8 cellular contexts compared by ENCODE assay signal in genomic region chr16:31107465-31107867, GRCh38. TPM values are rescaled to one million over a fixed set of nuclear protein-coding genes. Genes with fewer than 3 reads are reported as not detected.
DNase-seq lines count a peak whose midpoint lies in the region; ATAC-seq and TF ChIP-seq lines count a peak whose summit lies in the region.

No MANE protein-coding gene starts in this region.

- TF ChIP-seq POLR2A in erythroblast (IDR thresholded peaks at IDR 0.05; ENCODE audit: low read length): no peak

- peak; percentile 64 for ATAC-seq in HG03354 (IDR thresholded peaks at IDR 0.05; ENCODE audit: poor library complexity, severe bottlenecking, unreplicated experiment)

- H3K4me3 ChIP-seq in astrocyte of the cerebellum (ENCODE audit: low read depth, low read length): peak overlapping the region; percentile 98

- peak; percentile 15 for DNase-seq in stimulated activated naive CD4-positive, alpha-beta T cell treated with Interleukin-2 at 50 U/mL for 16 hours (lab: John Stamatoyannopoulos, UW)
- DNase-seq in stimulated activated naive CD4-positive, alpha-beta T cell (lab: John Stamatoyannopoulos, UW): no peak
- no peak for DNase-seq in astrocyte of the cerebellum (ENCODE audit: low read depth)
- peak; percentile 25 to 40 for DNase-seq in stimulated activated CD8-positive, alpha-beta memory T cell treated with anti-CD3 and anti-CD28 coated beads, Interleukin-15, amount 100 ng/mL, for 48 hours (ENCODE audit: low read depth in 2 of 2)
- DNase-seq in erythroblast (lab: John Stamatoyannopoulos, UW): no peak
- DNase-seq in NCI-H1105 (lab: John Stamatoyannopoulos, UW): no peak
- no peak for DNase-seq in cerebellum (ENCODE audit: low spot score)

- no peak for TF ChIP-seq CTCF in astrocyte of the cerebellum (IDR thresholded peaks at IDR 0.05; ENCODE audit: low read depth, low read length, missing control alignments)

- in situ Hi-C loops in astrocyte of the cerebellum (cut with HindIII; ENCODE audit: low sequenced_read_pairs): no loop called here

RNA-seq across cellular contexts. Expression of gene BCKDK, which starts 0.7 kb away (rescaled TPM):
- 16.9 TPM for total RNA-seq in cerebellum

RNA-seq across cellular contexts. Expression of gene KAT8, which starts 10.0 kb away (rescaled TPM):
- 32.1 TPM for total RNA-seq in cerebellum

RNA-seq across cellular contexts. Expression of gene VKORC1, which starts 12.9 kb away (rescaled TPM):
- total RNA-seq in cerebellum: 41.4 TPM

RNA-seq across cellular contexts. Expression of gene PRSS53, which starts 18.7 kb away (rescaled TPM):
- 5.0 TPM for total RNA-seq in cerebellum

RNA-seq across cellular contexts. Expression of gene PRSS8, which starts 28.1 kb away (rescaled TPM):
- total RNA-seq in cerebellum: 0.18 TPM

Comparison
In these comparisons a context has a peak if more than half of its experiments do, and no peak if none do; other contexts are left out.
1. DNase-seq: peak in stimulated activated naive CD4-positive, alpha-beta T cell treated with Interleukin-2 at 50 U/mL for 16 hours (single experiment) and stimulated activated CD8-positive, alpha-beta memory T cell treated with anti-CD3 and anti-CD28 coated beads, Interleukin-15, amount 100 ng/mL, for 48 hours (2 of 2); none in stimulated activated naive CD4-positive, alpha-beta T cell (0 of 6), astrocyte of the cerebellum (single experiment), erythroblast (0 of 2), NCI-H1105 (single experiment) and cerebellum (single experiment).